ENCODE assay signal across 8 cellular contexts in genomic region chr17:7856840-7857723, GRCh38. TPM values are rescaled to one million over a fixed set of nuclear protein-coding genes. Genes with fewer than 3 reads are reported as not detected.
DNase-seq lines count a peak whose midpoint lies in the region; ATAC-seq, FAIRE-seq and TF ChIP-seq lines count a peak whose summit lies in the region.

NAA38 (minus strand) TSS chr17:7857559; CDS start chr17:7857463, 96 bp downstream.

- peak; percentile 99 for FAIRE-seq in H1 (lab: Jason Lieb, UNC)

- H3K27me3 ChIP-seq in H1 (replicated peaks in 1 of 4; ENCODE audit: control insufficient read depth in 3 of 4, extremely low read depth in 1 of 4, insufficient read depth in 3 of 4, low read length in 3 of 4) = peaks cover 30 to 49% (median 45%) of the 10 kb centered on the region in 4 experiments
- no peaks in the 10 kb centered on the region for H3K27me3 ChIP-seq in mesenchymal stem cell (ENCODE audit: control insufficient read depth in 1 of 2, insufficient read depth in 1 of 2, low read length in 2 of 2)

- CTCF ChIA-PET in H1 (lab: Charles Lee; ENCODE audit: partially characterized antibody) = interaction anchor here (0.5 to 2.7 kb wide), 12 partner anchors 12 to 203 kb away, joined by 3 to 7 read pairs (median 4); no protein-coding TSS in a partner anchor

- H3K14ac ChIP-seq in H1 (ENCODE audit: insufficient read length) (no peak within 1 kb of the TSS), mesenchymal stem cell (ENCODE audit: low read length in 2 of 2) (peak within 1 kb of the TSS in 1 of 2 experiments; percentile 81)

- TF ChIP-seq EP300 in H1 (IDR thresholded peaks at IDR 0.05; ENCODE audit: borderline replicate concordance in 1 of 2, low read depth in 2 of 2, low read length in 2 of 2) = no peak

- H3K79me2 ChIP-seq in H1 (ENCODE audit: control insufficient read depth in 1 of 2, insufficient read depth in 2 of 2, low read length in 2 of 2) = peaks cover 0 to 5% of the 10 kb centered on the region in 2 experiments; a peak in 1 of 4 replicates

- peaks cover 0 to 17% of the 10 kb centered on the region in 2 experiments for H4K20me1 ChIP-seq in H1 (replicated peaks in 1 of 2; ENCODE audit: control insufficient read depth in 1 of 2, insufficient read depth in 2 of 2, low read length in 2 of 2)

- peak within 1 kb of the TSS; percentile 99; the same call in 1 of the 2 replicates for H2BK15ac ChIP-seq in H1 (ENCODE audit: low read length)
- H2BK15ac ChIP-seq in mesenchymal stem cell (ENCODE audit: low read depth, poor library complexity, severe bottlenecking) = peak within 1 kb of the TSS; percentile 98

- H3K4ac ChIP-seq in H1 (replicated peaks; ENCODE audit: insufficient read length, low read depth, low read length) (peak within 1 kb of the TSS; percentile 93), mesenchymal stem cell (ENCODE audit: low read depth in 1 of 2, low read length in 2 of 2) (peak within 1 kb of the TSS; percentile 86 to 96)

- H3K4me2 ChIP-seq in H1 (ENCODE audit: insufficient read depth in 1 of 2, low read depth in 2 of 2, low read length in 2 of 2) (peak within 1 kb of the TSS; percentile 74 to 97), mesenchymal stem cell (ENCODE audit: low read length, poor library complexity, severe bottlenecking) (peak within 1 kb of the TSS; percentile 91)

- H3K23ac ChIP-seq in H1 (ENCODE audit: insufficient read length) (no peak within 1 kb of the TSS), mesenchymal stem cell (ENCODE audit: low read length in 2 of 2) (no peak within 1 kb of the TSS)

- H4K91ac ChIP-seq in H1 (replicated peaks; ENCODE audit: insufficient read length, low read length) (peak within 1 kb of the TSS; percentile 96), mesenchymal stem cell (ENCODE audit: low read length) (peak within 1 kb of the TSS; percentile 99)

- H2BK12ac ChIP-seq in H1 (ENCODE audit: low read depth, low read length) = peak within 1 kb of the TSS; percentile 93
- H2BK12ac ChIP-seq in mesenchymal stem cell (ENCODE audit: low read length in 2 of 2) = peak within 1 kb of the TSS; percentile 14 to 17

- TF ChIP-seq CTCF in H1 (IDR thresholded peaks at IDR 0.05; ENCODE audit: control extremely low read depth in 1 of 3, insufficient read depth in 1 of 3, low read depth in 1 of 3, low read length in 3 of 3) = peak; percentile 31 to 54 (median 45); a peak in 3 of 4 replicates

- H4K8ac ChIP-seq in H1 (ENCODE audit: extremely low read depth, insufficient read depth, low read length) (peak within 1 kb of the TSS; percentile 99), mesenchymal stem cell (ENCODE audit: low read length) (peak within 1 kb of the TSS; percentile 100)

- H2BK120ac ChIP-seq in H1 (replicated peaks; ENCODE audit: low read depth, low read length) (no peak within 1 kb of the TSS), mesenchymal stem cell (ENCODE audit: low read depth, low read length) (peak within 1 kb of the TSS; percentile 85)

- H3K9me3 ChIP-seq in H1 (ENCODE audit: insufficient read depth in 2 of 2, low read depth in 1 of 2, low read length in 1 of 2) = no peaks in the 10 kb centered on the region
- H3K9me3 ChIP-seq in mesenchymal stem cell (ENCODE audit: control insufficient read depth, low read length) = no peaks in the 10 kb centered on the region

- H3K18ac ChIP-seq in H1 (ENCODE audit: extremely low read depth, low read length) (peak within 1 kb of the TSS; percentile 100), mesenchymal stem cell (ENCODE audit: low read depth in 1 of 2, low read length in 2 of 2) (peak within 1 kb of the TSS; percentile 95 to 97)

- peak; percentile 94 for DNase-seq in COLO829 (ENCODE audit: low spot score)
- peak; percentile 98 for DNase-seq in HS-5 (ENCODE audit: low read depth)
- DNase-seq in NK-92 (lab: John Stamatoyannopoulos, UW; ENCODE audit: unreplicated experiment) = peak; percentile 64
- peak; percentile 99 for DNase-seq in activated CD8-positive, alpha-beta memory T cell treated with anti-CD3 and anti-CD28 coated beads for 24 hours
- DNase-seq in H1 (ENCODE audit: low read depth in 1 of 2, low spot score in 2 of 2) = peak; percentile 92 to 94
- peak; percentile 100 for DNase-seq in mesenchymal stem cell
- peak; percentile 86 for DNase-seq in stimulated activated CD8-positive, alpha-beta memory T cell treated with anti-CD3 and anti-CD28 coated beads, Interleukin-12 subunit alpha, Interleukin-12 subunit beta, amount 100 ng/mL, for 4 hours (ENCODE audit: low read depth)

- H3K36me3 ChIP-seq in H1 (ENCODE audit: control insufficient read depth in 2 of 4, insufficient read depth in 4 of 4, low read length in 3 of 4) (peaks cover 0 to 4% (median 0%) of the 10 kb centered on the region in 4 experiments; a peak in 1 of 8 replicates), mesenchymal stem cell (ENCODE audit: control insufficient read depth in 1 of 2, insufficient read depth in 2 of 2, low read depth in 1 of 2, low read length in 2 of 2) (peaks cover 25 to 44% of the 10 kb centered on the region in 2 experiments)

- peak within 1 kb of the TSS; percentile 96 for H2BK5ac ChIP-seq in H1 (ENCODE audit: low read depth, low read length)
- H2BK5ac ChIP-seq in mesenchymal stem cell (ENCODE audit: low read depth, low read length, poor library complexity, severe bottlenecking) = peak within 1 kb of the TSS; percentile 58

- H3K27ac ChIP-seq in H1 (ENCODE audit: low read depth, low read length) (peak within 1 kb of the TSS; percentile 97), mesenchymal stem cell (ENCODE audit: low read length, poor library complexity, severe bottlenecking) (peak within 1 kb of the TSS; percentile 100)

- peak within 1 kb of the TSS; percentile 84 for H3K56ac ChIP-seq in H1 (replicated peaks; ENCODE audit: insufficient read length, low read depth, low read length)

- peak; percentile 60 for ATAC-seq in GM19468 (IDR thresholded peaks at IDR 0.05; ENCODE audit: extremely low read depth, unreplicated experiment)

- WGBS in H1 (ENCODE audit: extremely low coverage in 1 of 2, insufficient coverage in 1 of 2, insufficient read length in 1 of 2, insufficient replicate concordance in 2 of 2, low coverage in 1 of 2, low lambda C conversion rate in 2 of 2, missing lambda C conversion rate in 1 of 2), 2 experiments = 1% methylated on average over 62 of the region's 62 CpGs; no CpG with 5 or more reads in 1 of the 2 experiments
- WGBS in mesenchymal stem cell = under 1% methylated on average over 62 of the region's 62 CpGs

- H3K4me3 ChIP-seq in H1 (ENCODE audit: extremely low read depth in 1 of 4, insufficient read depth in 2 of 4, low read depth in 3 of 4, low read length in 4 of 4) = peak within 1 kb of the TSS; percentile 70 to 86 (median 80)
- H3K4me3 ChIP-seq in mesenchymal stem cell (ENCODE audit: insufficient read depth in 1 of 2, low read depth in 1 of 2, low read length in 2 of 2) = peak within 1 kb of the TSS; percentile 75 to 94

- POLR2A ChIA-PET in H1 (lab: Charles Lee; ENCODE audit: partially characterized antibody) = interaction anchor here (0.6 to 3.1 kb wide), 23 partner anchors 9 to 316 kb away, joined by 3 to 34 read pairs (median 3); partner anchors contain the start of genes CNTROB, DNAH2, KDM6B and TRAPPC1

- peak within 1 kb of the TSS; percentile 64 to 95 (median 88) for H3K9ac ChIP-seq in H1 (replicated peaks in 1 of 4; ENCODE audit: extremely low read depth in 1 of 4, low read depth in 3 of 4, low read length in 3 of 4)
- peak within 1 kb of the TSS; percentile 96 for H3K9ac ChIP-seq in mesenchymal stem cell (ENCODE audit: low read length)

- TF ChIP-seq RAD21 in H1 (IDR thresholded peaks at IDR 0.05 in 1 of 2, conservative IDR thresholded peaks at IDR 0.05 in 1 of 2; ENCODE audit: low read depth in 2 of 2, low read length in 2 of 2) = peak; percentile 3 to 35; a peak in 2 of 4 replicates

- H2AFZ ChIP-seq in H1 (ENCODE audit: low read length) = peak within 1 kb of the TSS; percentile 100
- peak within 1 kb of the TSS; percentile 95 for H2AFZ ChIP-seq in mesenchymal stem cell (ENCODE audit: low read depth, low read length)

- peak within 1 kb of the TSS; percentile 99; the same call in 1 of the 2 replicates for H2BK20ac ChIP-seq in H1 (ENCODE audit: low read length)

- H3K79me1 ChIP-seq in H1 (ENCODE audit: low read depth, low read length) (no peaks in the 10 kb centered on the region), mesenchymal stem cell (replicated peaks; ENCODE audit: low read length, poor library complexity, severe bottlenecking) (peaks cover 43% of the 10 kb centered on the region)

- peaks cover 0 to 30% (median 26%) of the 10 kb centered on the region in 4 experiments; a peak in 6 of 7 replicates for H3K4me1 ChIP-seq in H1 (replicated peaks in 1 of 4; ENCODE audit: control insufficient read depth in 3 of 4, insufficient read depth in 4 of 4, low read length in 3 of 4)
- H3K4me1 ChIP-seq in mesenchymal stem cell (ENCODE audit: control insufficient read depth, insufficient read depth, low read depth, low read length) = peaks cover 30% of the 10 kb centered on the region

- H2AK5ac ChIP-seq in H1 (ENCODE audit: low read depth, low read length) = no peak within 1 kb of the TSS; the same call in 1 of the 2 replicates
- H2AK5ac ChIP-seq in mesenchymal stem cell (ENCODE audit: low read length, severe bottlenecking) = no peak within 1 kb of the TSS

- H4K5ac ChIP-seq in H1 (ENCODE audit: insufficient read length, low read depth, low read length) = peak within 1 kb of the TSS; percentile 100

- TF ChIP-seq POLR2A in H1 (IDR thresholded peaks at IDR 0.05; ENCODE audit: control extremely low read depth in 1 of 2, low read depth in 2 of 2, low read length in 2 of 2) = no peak; a peak in 1 of 3 replicates

- peaks cover 20% of the 10 kb centered on the region for H3K23me2 ChIP-seq in H1 (ENCODE audit: low read depth, low read length)

TF ChIP-seq in H1, 55 proteins besides CTCF, POLR2A, EP300 and RAD21 (continues in another document):
- peak; percentile 73 for TF ChIP-seq CTBP2 (IDR thresholded peaks at IDR 0.05; ENCODE audit: borderline replicate concordance, insufficient read depth, insufficient read length, low read length)
- peak; percentile 78 to 83; a peak in 1 of 4 replicates for TF ChIP-seq SIN3A (conservative IDR thresholded peaks at IDR 0.05 in 1 of 2, IDR thresholded peaks at IDR 0.05 in 1 of 2; ENCODE audit: low read depth in 1 of 2, low read length in 2 of 2)

RNA-seq across cellular contexts. Expression of gene NAA38, which starts in this region (rescaled TPM):
- 27.0 and 30.2 TPM in 2 replicates for total RNA-seq in H1 (2021; fragmentation: NEBNext Ultra II Directional; extraction: Animal tissue kit (Norgen Biotek cat#: 25700))
- 109 and 116 TPM in 2 replicates for polyA plus RNA-seq in H1 (2011; rRNA removed)
- 69.8 TPM for polyA plus RNA-seq in H1 (2011; cell fraction: cytosol; rRNA removed)
- polyA plus RNA-seq in H1 (2011; cell fraction: nucleus; rRNA removed) = 69.1 TPM
- 37.0 to 54.9 TPM (median 48.8 TPM) in 4 replicates for polyA plus RNA-seq in H1 (2012, experiment 1 of 2)
- 49.4 TPM for polyA plus RNA-seq in H1 (2012, experiment 2 of 2)
- polyA plus RNA-seq in H1 (2013, experiment 1 of 2) = 62.5 TPM
- 54.4 TPM for polyA plus RNA-seq in H1 (2013, experiment 2 of 2)
- polyA minus RNA-seq in H1 (2011; rRNA and poly(A)+ RNA removed) = 5.6 and 11.4 TPM in 2 replicates
- polyA minus RNA-seq in H1 (2011; cell fraction: cytosol; rRNA and poly(A)+ RNA removed) = 93.6 TPM
- polyA minus RNA-seq in H1 (2011; cell fraction: nucleus; rRNA and poly(A)+ RNA removed) = 26.3 TPM
- 98.1 TPM for polyA plus RNA-seq in mesenchymal stem cell (2013, experiment 1 of 2)
- 95.0 TPM for polyA plus RNA-seq in mesenchymal stem cell (2013, experiment 2 of 2)

Comparison
In these comparisons a context has a peak if more than half of its experiments do, and no peak if none do; other contexts are left out.
1. Peak in every context shown above with its lines: DNase-seq, ATAC-seq, H3K4me3 ChIP-seq and H3K27ac ChIP-seq.